Comparison of ENCODE assay signal across 13 cellular contexts in genomic region chr20:62186887-62187866, GRCh38. TPM values are rescaled to one million over a fixed set of nuclear protein-coding genes. Genes with fewer than 3 reads are reported as not detected.
DNase-seq lines count a peak whose midpoint lies in the region; ATAC-seq and TF ChIP-seq lines count a peak whose summit lies in the region.
"Had no signal": no experiment of that assay in that cellular context is flagged by ENCODE, and none has a peak within 500 bp of the region (broad histone marks: within the 10 kb centered on the region; RNA-seq: fewer than 3 reads in every experiment).

No MANE protein-coding gene starts in this region.

- no peaks in the 10 kb centered on the region for H3K27me3 Mint-ChIP-seq in CD4-positive, alpha-beta memory T cell
- no peaks in the 10 kb centered on the region for H3K27me3 Mint-ChIP-seq in chondrocyte (ENCODE audit: low read depth)
- H3K27me3 Mint-ChIP-seq in naive B cell: no peaks in the 10 kb centered on the region
- H3K27me3 Mint-ChIP-seq: memory B cell had no signal

- peaks cover 0 to 2% (median 0%) of the 10 kb centered on the region in 8 donors for H3K9me3 Mint-ChIP-seq in CD4-positive, alpha-beta memory T cell
- H3K9me3 Mint-ChIP-seq in chondrocyte (ENCODE audit: low read depth): no peaks in the 10 kb centered on the region
- H3K9me3 Mint-ChIP-seq in naive B cell: no peaks in the 10 kb centered on the region
- H3K9me3 Mint-ChIP-seq: memory B cell had no signal

- H3K4me1 ChIP-seq in CD4-positive, alpha-beta memory T cell (ENCODE audit: insufficient read depth, low read length): peaks cover 16% of the 10 kb centered on the region
- H3K4me1 ChIP-seq in HEK293 (ENCODE audit: control insufficient read depth, insufficient read depth, low read length): no peaks in the 10 kb centered on the region

- H3K36me3 ChIP-seq in CD4-positive, alpha-beta memory T cell (ENCODE audit: insufficient read depth, low read length): peaks cover 18% of the 10 kb centered on the region
- H3K36me3 ChIP-seq in HEK293 (ENCODE audit: control insufficient read depth in 2 of 2, insufficient read depth in 1 of 2, low read length in 2 of 2) (peaks cover 14 to 28% of the 10 kb centered on the region in 2 experiments; a peak in 2 of 3 replicates), WERI-Rb-1 (peaks cover 12% of the 10 kb centered on the region)

- CTCF ChIA-PET in CD4-positive, alpha-beta memory T cell (lab: Charles Lee; ENCODE audit: partially characterized antibody): interaction anchor here (0.6 to 1.3 kb wide), 2 partner anchors 11 to 1309 kb away, joined by 3 read pairs; no protein-coding TSS in a partner anchor
- CTCF ChIA-PET in HEK293 (lab: Yijun Ruan, JAX): interaction anchor here (0.7 to 1.6 kb wide), 4 partner anchors 57 to 627 kb away, joined by 3 to 4 read pairs (median 3); no protein-coding TSS in a partner anchor

- POLR2A ChIA-PET in CD4-positive, alpha-beta memory T cell (lab: Charles Lee; ENCODE audit: partially characterized antibody): no interaction called here
- POLR2A ChIA-PET in HEK293 (lab: Yijun Ruan, JAX): interaction anchor here (0.6 kb wide), 1 partner anchor 49 kb away, joined by 7 read pairs; no protein-coding TSS in a partner anchor

- no peaks in the 10 kb centered on the region for H3K9me3 ChIP-seq in CD4-positive, alpha-beta memory T cell (ENCODE audit: control insufficient read depth in 1 of 2, low read length in 2 of 2)
- H3K9me3 ChIP-seq in HEK293 (ENCODE audit: control insufficient read depth, insufficient read depth, low read depth, low read length) (no peaks in the 10 kb centered on the region), WERI-Rb-1 (ENCODE audit: severe bottlenecking) (no peaks in the 10 kb centered on the region)

- H3K4me3 ChIP-seq in CD4-positive, alpha-beta memory T cell (ENCODE audit: low read length in 2 of 2): no peak overlapping the region
- no peak overlapping the region for H3K4me3 ChIP-seq in HEK293 (ENCODE audit: low read depth, low read length)
- H3K4me3 ChIP-seq in WERI-Rb-1 (ENCODE audit: low read depth, low read length): no peak overlapping the region
- H3K4me3 ChIP-seq: skin epidermis had no signal

- H3K27ac ChIP-seq in CD4-positive, alpha-beta memory T cell (ENCODE audit: low read depth, low read length): no peak overlapping the region
- H3K27ac ChIP-seq in HEK293 (ENCODE audit: extremely low read depth, low read depth, low read length) (no peak overlapping the region), WERI-Rb-1 (no peak overlapping the region)

- no peaks in the 10 kb centered on the region for H3K27me3 ChIP-seq in CD4-positive, alpha-beta memory T cell (ENCODE audit: insufficient read depth, low read length)
- H3K27me3 ChIP-seq in WERI-Rb-1 (ENCODE audit: insufficient read depth, low read depth, severe bottlenecking): no peaks in the 10 kb centered on the region

- H3K27ac Mint-ChIP-seq in CD4-positive, alpha-beta memory T cell: peak overlapping the region in 6 of 7 donors; percentile 3 to 66 (median 57)
- H3K27ac Mint-ChIP-seq in chondrocyte (ENCODE audit: unreplicated experiment): peak overlapping the region; percentile 83
- peak overlapping the region; percentile 6 to 78 (median 39) for H3K27ac Mint-ChIP-seq in naive B cell
- H3K27ac Mint-ChIP-seq: memory B cell had no signal

- H3K4me1 Mint-ChIP-seq in CD4-positive, alpha-beta memory T cell: peaks cover 17 to 45% (median 33%) of the 10 kb centered on the region in 4 donors
- H3K4me1 Mint-ChIP-seq in chondrocyte (ENCODE audit: low read depth): peaks cover 43% of the 10 kb centered on the region
- peaks cover 23 to 48% (median 36%) of the 10 kb centered on the region in 3 donors for H3K4me1 Mint-ChIP-seq in naive B cell

- H3K4me3 Mint-ChIP-seq in CD4-positive, alpha-beta memory T cell: peak overlapping the region in 1 of 8 donors; percentile 14
- peak overlapping the region; percentile 56 for H3K4me3 Mint-ChIP-seq in chondrocyte (ENCODE audit: unreplicated experiment)
- H3K4me3 Mint-ChIP-seq in naive B cell: peak overlapping the region in 2 of 8 donors; percentile 7 to 70
- H3K4me3 Mint-ChIP-seq: memory B cell had no signal

- no peak for DNase-seq in CD4-positive, alpha-beta memory T cell
- DNase-seq in chondrocyte (ENCODE audit: low spot score) (peak; percentile 5), naive B cell (no peak), GM19240 (ENCODE audit: insufficient read length, low spot score) (no peak), WERI-Rb-1 (no peak), NCI-H1436 (lab: John Stamatoyannopoulos, UW) (no peak)
- DNase-seq: DMS153, NCI-H510A had no signal

- peaks cover 8 to 26% of the 10 kb centered on the region in 2 donors for H3K36me3 Mint-ChIP-seq in CD4-positive, alpha-beta memory T cell
- H3K36me3 Mint-ChIP-seq in chondrocyte (ENCODE audit: low read depth) (peaks cover 3% of the 10 kb centered on the region), naive B cell (no peaks in the 10 kb centered on the region)

- TF ChIP-seq CTCF in HEK293 (tag by site-specific recombination; IDR thresholded peaks at IDR 0.05) (no peak), chondrocyte (IDR thresholded peaks at IDR 0.05) (no peak), WERI-Rb-1 (IDR thresholded peaks at IDR 0.05; ENCODE audit: low read depth, low read length) (no peak)

- ATAC-seq in naive B cell (ENCODE audit: low read depth in 2 of 2): no peak
- no peak for ATAC-seq in GM18873 (IDR thresholded peaks at IDR 0.05; ENCODE audit: low FRiP score, unreplicated experiment)

- intact Hi-C loops in CD4-positive, alpha-beta memory T cell (cut with micrococcal nuclease): no loop called here

TF ChIP-seq in HEK293, 187 proteins besides CTCF, POLR2A, EP300 and RAD21:
- TF ChIP-seq SCRT2 (tag by site-specific recombination; IDR thresholded peaks at IDR 0.05) (peak; percentile 99), PRDM10 (tag by site-specific recombination; IDR thresholded peaks at IDR 0.05) (0 out of 2 replicates have a peak, but pooled peaks have one; percentile 13), ZBTB17 (tag by site-specific recombination; IDR thresholded peaks at IDR 0.05) (peak; percentile 6; the same call in 1 of the 2 replicates), ZNF354C (tag by site-specific recombination; IDR thresholded peaks at IDR 0.05; ENCODE audit: borderline replicate concordance, low read depth) (no peak), ZBTB1 (tag by site-specific recombination; IDR thresholded peaks at IDR 0.05) (no peak), SCRT1 (tag by site-specific recombination; IDR thresholded peaks at IDR 0.05; ENCODE audit: borderline replicate concordance) (peak; percentile 96)

RNA-seq across cellular contexts. Expression of gene MTG2, which starts 4.3 kb away (rescaled TPM):
- 10 to 100 TPM; 48.5 to 50.7 TPM for total RNA-seq in CD4-positive, alpha-beta memory T cell
- polyA plus RNA-seq in CD4-positive, alpha-beta memory T cell: 10 to 100 TPM; 15.9 to 23.9 TPM
- 22.3 to 28.3 TPM (median 22.6 TPM) in 3 replicates for total RNA-seq in chondrocyte
- 10 to 100 TPM; 12.7 to 19.1 (median 16.3) TPM for polyA plus RNA-seq in naive B cell (ENCODE audit: low read depth in 6 of 6)

RNA-seq across cellular contexts. Expression of gene HRH3, which starts 32.9 kb away (rescaled TPM):
- not detected for total RNA-seq in CD4-positive, alpha-beta memory T cell
- not detected for polyA plus RNA-seq in CD4-positive, alpha-beta memory T cell
- not detected in 3 replicates for total RNA-seq in chondrocyte
- polyA plus RNA-seq in naive B cell (ENCODE audit: low read depth in 6 of 6): not detected
- total RNA-seq: aorta had no signal
- polyA plus RNA-seq: aorta had no signal

RNA-seq across cellular contexts. Expression of gene SS18L1, which starts 43.6 kb away (rescaled TPM):
- 10 to 100 TPM; 22.7 to 24.8 TPM for total RNA-seq in CD4-positive, alpha-beta memory T cell
- 1 to 10 TPM in 1 of 2 donors, under 1 TPM in 1; 0.71 to 1.4 TPM for polyA plus RNA-seq in CD4-positive, alpha-beta memory T cell
- total RNA-seq in chondrocyte: 13.3 to 14.8 TPM (median 13.4 TPM) in 3 replicates
- polyA plus RNA-seq in naive B cell (ENCODE audit: low read depth in 6 of 6): 1 to 10 TPM in 3 of 6 donors, under 1 TPM in 2, not detected in 1; 0.41 to 1.7 (median 1.2) TPM

RNA-seq across cellular contexts. Expression of gene PSMA7, which starts 44.0 kb away (rescaled TPM):
- 100 to 1,000 TPM; 182 to 190 TPM for total RNA-seq in CD4-positive, alpha-beta memory T cell
- polyA plus RNA-seq in CD4-positive, alpha-beta memory T cell: 100 to 1,000 TPM; 437 to 598 TPM
- total RNA-seq in chondrocyte: 218 to 238 TPM (median 226 TPM) in 3 replicates
- 100 to 1,000 TPM; 367 to 572 (median 436) TPM for polyA plus RNA-seq in naive B cell (ENCODE audit: low read depth in 6 of 6)

RNA-seq across cellular contexts. Expression of gene OSBPL2, which starts 51.1 kb away (rescaled TPM):
- 10 to 100 TPM; 76.2 to 84.4 TPM for total RNA-seq in CD4-positive, alpha-beta memory T cell
- polyA plus RNA-seq in CD4-positive, alpha-beta memory T cell: 10 to 100 TPM; 14.8 to 22.0 TPM
- 44.4 to 49.0 TPM (median 48.3 TPM) in 3 replicates for total RNA-seq in chondrocyte
- polyA plus RNA-seq in naive B cell (ENCODE audit: low read depth in 6 of 6): 10 to 100 TPM; 15.8 to 29.5 (median 17.7) TPM
